In genomic region chr3:117553461-117553860, GRCh38 we compare ENCODE assay signal across 9 cellular contexts.
DNase-seq lines count a peak whose midpoint lies in the region; ATAC-seq, FAIRE-seq and TF ChIP-seq lines count a peak whose summit lies in the region.
"Had no signal": no experiment of that assay in that cellular context is flagged by ENCODE, and none has a peak within 500 bp of the region (broad histone marks: within the 10 kb centered on the region; RNA-seq: fewer than 3 reads in every experiment).

No MANE protein-coding gene starts in this region.

- no peaks in the 10 kb centered on the region for H3K9me2 ChIP-seq in SK-N-SH

- no peak overlapping the region for H3K9ac ChIP-seq in SK-N-SH
- no peak overlapping the region for H3K9ac ChIP-seq in adipocyte (ENCODE audit: low read length)

- no peaks in the 10 kb centered on the region for H3K9me3 ChIP-seq in SK-N-SH
- H3K9me3 ChIP-seq in adipocyte (ENCODE audit: control insufficient read depth, low read length): no peaks in the 10 kb centered on the region
- no peaks in the 10 kb centered on the region for H3K9me3 ChIP-seq in CD8-positive, alpha-beta T cell (ENCODE audit: low read length)
- H3K9me3 ChIP-seq: neutrophil had no signal

- POLR2A ChIA-PET in SK-N-SH (lab: Yijun Ruan, JAX): no interaction called here
- POLR2A ChIA-PET in CD8-positive, alpha-beta T cell (lab: Charles Lee): no interaction called here

- no peak for FAIRE-seq in urothelium cell line (lab: Jason Lieb, UNC)

- 60% methylated on average over 2 of the region's 2 CpGs for WGBS in SK-N-SH (ENCODE audit: low lambda C conversion rate)

- no peaks in the 10 kb centered on the region for H3K36me3 ChIP-seq in SK-N-SH (replicated peaks in 1 of 2; ENCODE audit: control insufficient read depth in 1 of 2, insufficient read depth in 2 of 2, low read length in 1 of 2)
- no peaks in the 10 kb centered on the region for H3K36me3 ChIP-seq in adipocyte (ENCODE audit: control insufficient read depth, insufficient read depth, low read length, severe bottlenecking)
- H3K36me3 ChIP-seq in CD8-positive, alpha-beta T cell (ENCODE audit: insufficient read depth, low read length): no peaks in the 10 kb centered on the region
- H3K36me3 ChIP-seq: neutrophil had no signal

- DNase-seq in SK-N-SH (no peak), adipocyte (ENCODE audit: low read depth) (peak; percentile 34), urothelium cell line (ENCODE audit: low spot score) (peak; percentile 13), Ammon's horn (ENCODE audit: low spot score) (no peak)
- no peak for DNase-seq in activated CD4-positive, alpha-beta T cell treated with anti-CD3 and anti-CD28 coated beads, Interleukin-2, amount 50 U/mL, for 4 hours
- DNase-seq in CD8-positive, alpha-beta T cell: no peak

- H4K20me1 ChIP-seq in SK-N-SH (ENCODE audit: insufficient read depth): no peaks in the 10 kb centered on the region

- peaks cover 13% of the 10 kb centered on the region for H3K9me3 Mint-ChIP-seq in CD8-positive, alpha-beta T cell

- intact Hi-C loops in CD8-positive, alpha-beta T cell (cut with DNase I, micrococcal nuclease): no loop called here

- H3K27me3 ChIP-seq in SK-N-SH (ENCODE audit: insufficient read depth): no peaks in the 10 kb centered on the region
- H3K27me3 ChIP-seq in adipocyte (replicated peaks; ENCODE audit: control insufficient read depth, insufficient read depth, low read length): no peaks in the 10 kb centered on the region
- no peaks in the 10 kb centered on the region for H3K27me3 ChIP-seq in CD8-positive, alpha-beta T cell (ENCODE audit: insufficient read depth, low read length)
- H3K27me3 ChIP-seq: neutrophil had no signal

- no peak overlapping the region for H3K27ac ChIP-seq in SK-N-SH (ENCODE audit: low read depth in 2 of 2, low read length in 1 of 2)
- no peak overlapping the region for H3K27ac ChIP-seq in CD8-positive, alpha-beta T cell (ENCODE audit: low read depth, low read length)
- H3K27ac ChIP-seq: neutrophil had no signal

- no peak overlapping the region for H3K4me2 ChIP-seq in SK-N-SH

- peaks cover 8% of the 10 kb centered on the region for H3F3A ChIP-seq in SK-N-SH (replicated peaks; ENCODE audit: insufficient read depth)

- H3K36me3 Mint-ChIP-seq in CD8-positive, alpha-beta T cell: no peaks in the 10 kb centered on the region

- TF ChIP-seq CTCF in SK-N-SH (IDR thresholded peaks at IDR 0.05): no peak
- TF ChIP-seq CTCF in CD8-positive, alpha-beta T cell (IDR thresholded peaks at IDR 0.05): no peak

- H3K4me1 Mint-ChIP-seq in CD8-positive, alpha-beta T cell (ENCODE audit: low read depth): no peaks in the 10 kb centered on the region

- no peak for TF ChIP-seq RAD21 in SK-N-SH (IDR thresholded peaks at IDR 0.05; ENCODE audit: low read length)

- CTCF ChIA-PET in SK-N-SH (lab: Yijun Ruan, JAX): no interaction called here
- CTCF ChIA-PET in CD8-positive, alpha-beta T cell (lab: Charles Lee): no interaction called here

- TF ChIP-seq EP300 in SK-N-SH (IDR thresholded peaks at IDR 0.05; ENCODE audit: borderline replicate concordance in 1 of 2, low read depth in 1 of 2, low read length in 1 of 2): no peak

- no peaks in the 10 kb centered on the region for H3K79me2 ChIP-seq in SK-N-SH (ENCODE audit: insufficient read depth)

- no peak overlapping the region for H3K4me3 ChIP-seq in SK-N-SH (ENCODE audit: low read depth in 2 of 2, low read length in 1 of 2)
- peak overlapping the region; percentile 31 for H3K4me3 ChIP-seq in adipocyte (ENCODE audit: low read length)
- H3K4me3 ChIP-seq in CD8-positive, alpha-beta T cell (ENCODE audit: low read depth, low read length): no peak overlapping the region

- H3K4me3 Mint-ChIP-seq in CD8-positive, alpha-beta T cell: no peak overlapping the region

- no peak overlapping the region for H2AFZ ChIP-seq in SK-N-SH (ENCODE audit: low read depth)

- ATAC-seq in SK-N-SH treated with all-trans-retinoic acid at 6 μM for 48 hours (no peak), HG03066 (IDR thresholded peaks at IDR 0.05; ENCODE audit: low read depth, unreplicated experiment) (peak; percentile 96)
- ATAC-seq in CD8-positive, alpha-beta T cell: no peak

- H3K4me1 ChIP-seq in SK-N-SH (ENCODE audit: control insufficient read depth in 1 of 2, insufficient read depth in 2 of 2, low read depth in 1 of 2, low read length in 1 of 2) (peaks cover 3 to 7% of the 10 kb centered on the region in 2 experiments; a peak in 3 of 4 replicates), adipocyte (ENCODE audit: control insufficient read depth, insufficient read depth, low read length) (peaks cover 23% of the 10 kb centered on the region)
- H3K4me1 ChIP-seq in CD8-positive, alpha-beta T cell (ENCODE audit: insufficient read depth, low read length): no peaks in the 10 kb centered on the region

- no peaks in the 10 kb centered on the region for H3K27me3 Mint-ChIP-seq in CD8-positive, alpha-beta T cell (ENCODE audit: low read depth)

- no peak overlapping the region for H3K27ac Mint-ChIP-seq in CD8-positive, alpha-beta T cell

TF ChIP-seq in SK-N-SH, 30 proteins besides CTCF, POLR2A, EP300 and RAD21:
- TF ChIP-seq SMC3 (IDR thresholded peaks at IDR 0.05; ENCODE audit: low read depth, low read length) (no peak), SIN3A (IDR thresholded peaks at IDR 0.05; ENCODE audit: borderline replicate concordance, low read depth, low read length) (no peak), MEF2A (IDR thresholded peaks at IDR 0.05; ENCODE audit: borderline replicate concordance, low read depth) (no peak), TCF12 (IDR thresholded peaks at IDR 0.05) (no peak), PBX3 (IDR thresholded peaks at IDR 0.05) (peak; percentile 38; the same call in 1 of the 2 replicates), FOXJ3 (CRISPR knock-in tag; IDR thresholded peaks at IDR 0.05) (no peak), JUND (IDR thresholded peaks at IDR 0.05) (peak; percentile 28; the same call in 1 of the 2 replicates), TAF1 (IDR thresholded peaks at IDR 0.05; ENCODE audit: borderline replicate concordance, low read depth, low read length) (no peak), FOSL2 (IDR thresholded peaks at IDR 0.05; ENCODE audit: borderline replicate concordance, low read depth) (peak; percentile 44; the same call in 1 of the 2 replicates), CHD2 (IDR thresholded peaks at IDR 0.05; ENCODE audit: low read length, partially characterized antibody) (no peak), EZH2phosphoT487 (IDR thresholded peaks at IDR 0.05; ENCODE audit: borderline replicate concordance, low read depth) (no peak), ELF1 (IDR thresholded peaks at IDR 0.05) (no peak)

TF ChIP-seq in SK-N-SH treated with all-trans-retinoic acid at 6 μM for 48 hours, 23 proteins besides CTCF, POLR2A, EP300 and RAD21:
- TF ChIP-seq ARNTL (CRISPR knock-in tag; IDR thresholded peaks at IDR 0.05; ENCODE audit: borderline replicate concordance, low read depth): no peak
- TF ChIP-seq ZNF8 (CRISPR knock-in tag; IDR thresholded peaks at IDR 0.05): no peak
- TF ChIP-seq SNAI2 (CRISPR knock-in tag; IDR thresholded peaks at IDR 0.05): no peak
- no peak for TF ChIP-seq ZFP30 (CRISPR knock-in tag; IDR thresholded peaks at IDR 0.05)
- no peak for TF ChIP-seq PPARA (CRISPR knock-in tag; IDR thresholded peaks at IDR 0.05; ENCODE audit: borderline replicate concordance)
- no peak for TF ChIP-seq ZNF565 (CRISPR knock-in tag; conservative IDR thresholded peaks at IDR 0.05; ENCODE audit: low read depth)
- TF ChIP-seq ISL1 (CRISPR knock-in tag; IDR thresholded peaks at IDR 0.05): no peak
- no peak for TF ChIP-seq TOX (CRISPR knock-in tag; IDR thresholded peaks at IDR 0.05; ENCODE audit: borderline replicate concordance)
- TF ChIP-seq ZC3H10 (CRISPR knock-in tag; IDR thresholded peaks at IDR 0.05): no peak
- no peak for TF ChIP-seq ZNF70 (CRISPR knock-in tag; IDR thresholded peaks at IDR 0.05)
- TF ChIP-seq OSR1 (CRISPR knock-in tag; IDR thresholded peaks at IDR 0.05): no peak

Comparison
In these comparisons a context has a peak if more than half of its experiments do, and no peak if none do; other contexts are left out.
1. DNase-seq: peak in adipocyte (single experiment) and urothelium cell line (single experiment); none in SK-N-SH (single experiment), Ammon's horn (single experiment), activated CD4-positive, alpha-beta T cell treated with anti-CD3 and anti-CD28 coated beads, Interleukin-2, amount 50 U/mL, for 4 hours (0 of 2) and CD8-positive, alpha-beta T cell (0 of 7).